2 cellular contexts compared by ENCODE assay signal in the genomic region with DNA sequence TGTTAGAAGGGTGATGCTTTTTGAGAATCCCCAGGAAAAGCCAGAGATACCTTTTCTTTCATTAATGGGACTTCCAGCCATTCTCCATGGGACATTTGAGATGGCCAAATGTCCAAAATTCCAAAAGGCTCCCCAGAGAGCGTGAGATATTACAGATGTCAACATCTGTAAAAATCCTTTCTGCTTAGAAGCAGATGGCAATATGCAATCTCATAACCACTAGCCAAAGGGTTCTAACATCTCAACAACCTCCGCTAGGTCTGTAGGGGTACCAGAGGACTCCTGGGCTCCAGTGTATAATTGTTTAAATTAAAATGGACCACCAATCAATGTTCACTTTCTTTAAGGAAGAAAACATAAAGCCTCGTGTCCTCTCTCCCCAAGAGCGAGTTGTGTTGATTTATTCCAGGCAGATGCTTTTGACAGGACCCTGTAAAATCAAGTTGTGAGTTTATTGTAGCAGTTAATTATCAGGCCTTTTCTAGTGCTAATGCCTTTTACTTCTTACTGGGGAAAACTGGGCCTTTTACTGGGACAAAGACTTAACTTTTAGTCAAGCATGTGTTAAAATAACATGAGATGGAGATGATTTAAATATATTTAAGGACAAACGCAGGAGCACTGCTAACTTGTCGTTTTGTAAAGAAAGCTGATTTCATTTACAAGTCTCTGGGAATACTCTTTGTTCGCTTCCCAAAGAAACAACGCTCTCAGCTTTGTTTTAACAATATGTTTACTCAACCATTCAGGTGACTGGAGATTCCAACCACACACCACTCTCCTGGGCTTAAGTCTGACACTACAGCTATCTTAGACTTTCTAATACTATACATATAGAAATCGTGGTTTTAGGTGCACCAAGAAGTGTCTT.
TF ChIP-seq lines count a peak whose summit lies in the region.

No MANE protein-coding gene starts in this region.

TF ChIP-seq in HEK293T, 16 proteins besides CTCF, POLR2A, EP300 and RAD21:
- TF ChIP-seq LEF1 (IDR thresholded peaks at IDR 0.05; ENCODE audit: borderline replicate concordance) = no peak
- TF ChIP-seq L3MBTL2 (conservative IDR thresholded peaks at IDR 0.05) = 0 out of 2 replicates have a peak, but pooled peaks have one; percentile 21
- TF ChIP-seq ELF4 (IDR thresholded peaks at IDR 0.05) = no peak
- TF ChIP-seq CTBP1 (IDR thresholded peaks at IDR 0.05; ENCODE audit: borderline replicate concordance) = no peak
- TF ChIP-seq, protein P1, sequence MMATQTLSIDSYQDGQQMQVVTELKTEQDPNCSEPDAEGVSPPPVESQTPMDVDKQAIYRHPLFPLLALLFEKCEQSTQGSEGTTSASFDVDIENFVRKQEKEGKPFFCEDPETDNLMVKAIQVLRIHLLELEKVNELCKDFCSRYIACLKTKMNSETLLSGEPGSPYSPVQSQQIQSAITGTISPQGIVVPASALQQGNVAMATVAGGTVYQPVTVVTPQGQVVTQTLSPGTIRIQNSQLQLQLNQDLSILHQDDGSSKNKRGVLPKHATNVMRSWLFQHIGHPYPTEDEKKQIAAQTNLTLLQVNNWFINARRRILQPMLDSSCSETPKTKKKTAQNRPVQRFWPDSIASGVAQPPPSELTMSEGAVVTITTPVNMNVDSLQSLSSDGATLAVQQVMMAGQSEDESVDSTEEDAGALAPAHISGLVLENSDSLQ (IDR thresholded peaks at IDR 0.05) = peak; percentile 58

TF ChIP-seq in H1, 55 proteins besides CTCF, POLR2A, EP300 and RAD21:
- TF ChIP-seq SAP30 (IDR thresholded peaks at IDR 0.05; ENCODE audit: insufficient read depth, insufficient replicate concordance, low read length) (no peak), RXRA (IDR thresholded peaks at IDR 0.05; ENCODE audit: insufficient read depth, low read depth, low read length) (no peak), CREB1 (IDR thresholded peaks at IDR 0.05) (no peak), CHD1 (IDR thresholded peaks at IDR 0.05; ENCODE audit: low read depth, low read length) (no peak), HDAC2 (IDR thresholded peaks at IDR 0.05; ENCODE audit: borderline replicate concordance in 1 of 2, low read depth in 2 of 2, low read length in 2 of 2) (no peak), USF2 (IDR thresholded peaks at IDR 0.05; ENCODE audit: low read length) (no peak), JUND (IDR thresholded peaks at IDR 0.05; ENCODE audit: low read length) (no peak), NANOG (IDR thresholded peaks at IDR 0.05; ENCODE audit: insufficient read depth, low read depth, low read length, poor library complexity, severe bottlenecking) (no peak), HDAC6 (IDR thresholded peaks at IDR 0.05; ENCODE audit: low read depth, low read length) (no peak), KDM1A (IDR thresholded peaks at IDR 0.05; ENCODE audit: borderline replicate concordance, low read length) (no peak)
- TF ChIP-seq, protein P2, sequence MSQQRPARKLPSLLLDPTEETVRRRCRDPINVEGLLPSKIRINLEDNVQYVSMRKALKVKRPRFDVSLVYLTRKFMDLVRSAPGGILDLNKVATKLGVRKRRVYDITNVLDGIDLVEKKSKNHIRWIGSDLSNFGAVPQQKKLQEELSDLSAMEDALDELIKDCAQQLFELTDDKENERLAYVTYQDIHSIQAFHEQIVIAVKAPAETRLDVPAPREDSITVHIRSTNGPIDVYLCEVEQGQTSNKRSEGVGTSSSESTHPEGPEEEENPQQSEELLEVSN (IDR thresholded peaks at IDR 0.05) = no peak
